In the genomic region with DNA sequence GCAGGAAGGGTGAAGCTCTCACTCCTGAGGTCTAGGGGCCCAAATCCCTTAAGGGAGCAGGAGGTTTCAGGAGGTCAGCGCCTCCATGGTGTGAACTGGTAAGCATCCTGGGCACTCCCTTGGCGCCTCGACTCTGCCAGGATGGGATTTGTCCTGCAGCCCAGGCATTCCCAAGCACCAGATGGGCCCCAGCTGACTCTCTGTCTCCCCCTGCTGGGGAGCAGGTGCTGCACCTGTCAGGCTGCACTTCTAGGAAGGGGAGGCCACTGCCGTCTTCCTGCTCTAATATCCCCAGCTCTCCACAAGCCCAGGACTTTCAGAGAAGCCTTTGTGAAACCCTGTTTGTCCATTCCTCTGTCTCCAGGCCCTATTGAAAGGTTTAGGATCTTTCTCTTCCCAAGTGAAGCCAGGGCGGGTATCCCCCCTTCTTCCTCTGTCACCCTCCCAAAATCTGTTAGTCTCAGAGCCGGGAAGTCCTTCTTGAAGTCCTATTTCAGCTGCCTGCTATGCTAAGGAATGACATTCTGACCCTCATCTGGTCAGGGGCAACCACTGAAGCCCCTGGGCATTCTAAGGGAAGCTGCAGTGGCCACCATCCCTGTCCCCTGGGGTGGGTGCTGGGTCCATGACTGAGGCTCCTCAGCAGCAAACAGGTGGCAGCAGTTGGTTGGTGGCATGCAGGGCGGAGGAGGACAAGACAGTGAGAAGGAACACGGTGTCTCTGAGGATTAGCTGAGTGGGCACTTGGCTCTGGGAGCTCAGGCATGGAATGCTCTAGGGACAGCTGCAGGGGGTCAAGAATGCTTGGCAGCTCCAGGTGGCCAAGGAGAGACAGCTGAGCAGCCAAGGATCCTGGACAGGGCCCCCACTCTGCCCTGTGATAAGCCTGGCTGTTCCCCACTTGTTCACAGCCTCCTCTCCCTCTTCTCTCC, we compare ENCODE assay signal across 1 cellular context.
TF ChIP-seq lines count a peak whose summit lies in the region.

No MANE protein-coding gene starts in this region.

TF ChIP-seq in HCT116, 20 proteins besides CTCF, POLR2A, EP300 and RAD21:
- no peak for TF ChIP-seq SIN3A (IDR thresholded peaks at IDR 0.05; ENCODE audit: low read depth)
- no peak for TF ChIP-seq ZNF274 (IDR thresholded peaks at IDR 0.05; ENCODE audit: low read depth, low read length)
- TF ChIP-seq ZFX (IDR thresholded peaks at IDR 0.05) = no peak
- TF ChIP-seq SRF (IDR thresholded peaks at IDR 0.05; ENCODE audit: low read depth) = no peak
- TF ChIP-seq, protein P1, sequence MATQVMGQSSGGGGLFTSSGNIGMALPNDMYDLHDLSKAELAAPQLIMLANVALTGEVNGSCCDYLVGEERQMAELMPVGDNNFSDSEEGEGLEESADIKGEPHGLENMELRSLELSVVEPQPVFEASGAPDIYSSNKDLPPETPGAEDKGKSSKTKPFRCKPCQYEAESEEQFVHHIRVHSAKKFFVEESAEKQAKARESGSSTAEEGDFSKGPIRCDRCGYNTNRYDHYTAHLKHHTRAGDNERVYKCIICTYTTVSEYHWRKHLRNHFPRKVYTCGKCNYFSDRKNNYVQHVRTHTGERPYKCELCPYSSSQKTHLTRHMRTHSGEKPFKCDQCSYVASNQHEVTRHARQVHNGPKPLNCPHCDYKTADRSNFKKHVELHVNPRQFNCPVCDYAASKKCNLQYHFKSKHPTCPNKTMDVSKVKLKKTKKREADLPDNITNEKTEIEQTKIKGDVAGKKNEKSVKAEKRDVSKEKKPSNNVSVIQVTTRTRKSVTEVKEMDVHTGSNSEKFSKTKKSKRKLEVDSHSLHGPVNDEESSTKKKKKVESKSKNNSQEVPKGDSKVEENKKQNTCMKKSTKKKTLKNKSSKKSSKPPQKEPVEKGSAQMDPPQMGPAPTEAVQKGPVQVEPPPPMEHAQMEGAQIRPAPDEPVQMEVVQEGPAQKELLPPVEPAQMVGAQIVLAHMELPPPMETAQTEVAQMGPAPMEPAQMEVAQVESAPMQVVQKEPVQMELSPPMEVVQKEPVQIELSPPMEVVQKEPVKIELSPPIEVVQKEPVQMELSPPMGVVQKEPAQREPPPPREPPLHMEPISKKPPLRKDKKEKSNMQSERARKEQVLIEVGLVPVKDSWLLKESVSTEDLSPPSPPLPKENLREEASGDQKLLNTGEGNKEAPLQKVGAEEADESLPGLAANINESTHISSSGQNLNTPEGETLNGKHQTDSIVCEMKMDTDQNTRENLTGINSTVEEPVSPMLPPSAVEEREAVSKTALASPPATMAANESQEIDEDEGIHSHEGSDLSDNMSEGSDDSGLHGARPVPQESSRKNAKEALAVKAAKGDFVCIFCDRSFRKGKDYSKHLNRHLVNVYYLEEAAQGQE (IDR thresholded peaks at IDR 0.05; ENCODE audit: low read depth) = no peak
- no peak for TF ChIP-seq EZH2 (IDR thresholded peaks at IDR 0.05)
- TF ChIP-seq, protein P2, sequence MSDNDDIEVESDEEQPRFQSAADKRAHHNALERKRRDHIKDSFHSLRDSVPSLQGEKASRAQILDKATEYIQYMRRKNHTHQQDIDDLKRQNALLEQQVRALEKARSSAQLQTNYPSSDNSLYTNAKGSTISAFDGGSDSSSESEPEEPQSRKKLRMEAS (IDR thresholded peaks at IDR 0.05) = no peak
- no peak for TF ChIP-seq POLR2AphosphoS5 (IDR thresholded peaks at IDR 0.05; ENCODE audit: low read depth, low read length)
- TF ChIP-seq YY1 (IDR thresholded peaks at IDR 0.05; ENCODE audit: extremely low read depth, insufficient replicate concordance, low read depth, low read length) = no peak
- TF ChIP-seq, protein P3, sequence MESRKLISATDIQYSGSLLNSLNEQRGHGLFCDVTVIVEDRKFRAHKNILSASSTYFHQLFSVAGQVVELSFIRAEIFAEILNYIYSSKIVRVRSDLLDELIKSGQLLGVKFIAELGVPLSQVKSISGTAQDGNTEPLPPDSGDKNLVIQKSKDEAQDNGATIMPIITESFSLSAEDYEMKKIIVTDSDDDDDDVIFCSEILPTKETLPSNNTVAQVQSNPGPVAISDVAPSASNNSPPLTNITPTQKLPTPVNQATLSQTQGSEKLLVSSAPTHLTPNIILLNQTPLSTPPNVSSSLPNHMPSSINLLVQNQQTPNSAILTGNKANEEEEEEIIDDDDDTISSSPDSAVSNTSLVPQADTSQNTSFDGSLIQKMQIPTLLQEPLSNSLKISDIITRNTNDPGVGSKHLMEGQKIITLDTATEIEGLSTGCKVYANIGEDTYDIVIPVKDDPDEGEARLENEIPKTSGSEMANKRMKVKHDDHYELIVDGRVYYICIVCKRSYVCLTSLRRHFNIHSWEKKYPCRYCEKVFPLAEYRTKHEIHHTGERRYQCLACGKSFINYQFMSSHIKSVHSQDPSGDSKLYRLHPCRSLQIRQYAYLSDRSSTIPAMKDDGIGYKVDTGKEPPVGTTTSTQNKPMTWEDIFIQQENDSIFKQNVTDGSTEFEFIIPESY (IDR thresholded peaks at IDR 0.05; ENCODE audit: extremely low read depth, insufficient replicate concordance, low read length) = no peak
- no peak for TF ChIP-seq CBX3 (IDR thresholded peaks at IDR 0.05; ENCODE audit: low read depth)
- TF ChIP-seq FOSL1 (IDR thresholded peaks at IDR 0.05; ENCODE audit: low read depth) = no peak
- no peak for TF ChIP-seq EZH2phosphoT487 (IDR thresholded peaks at IDR 0.05; ENCODE audit: borderline replicate concordance)
- TF ChIP-seq SP1 (IDR thresholded peaks at IDR 0.05; ENCODE audit: low read depth) = no peak
- no peak for TF ChIP-seq JUND (IDR thresholded peaks at IDR 0.05)
- TF ChIP-seq CEBPB (IDR thresholded peaks at IDR 0.05; ENCODE audit: low read depth) = no peak
- no peak for TF ChIP-seq EGR1 (IDR thresholded peaks at IDR 0.05; ENCODE audit: low read depth)
- TF ChIP-seq TCF7L2 (IDR thresholded peaks at IDR 0.05; ENCODE audit: borderline replicate concordance, extremely low read depth, insufficient read depth, insufficient read length) = no peak
- TF ChIP-seq ELF1 (IDR thresholded peaks at IDR 0.05; ENCODE audit: borderline replicate concordance, low read depth) = no peak
- TF ChIP-seq, protein P4, sequence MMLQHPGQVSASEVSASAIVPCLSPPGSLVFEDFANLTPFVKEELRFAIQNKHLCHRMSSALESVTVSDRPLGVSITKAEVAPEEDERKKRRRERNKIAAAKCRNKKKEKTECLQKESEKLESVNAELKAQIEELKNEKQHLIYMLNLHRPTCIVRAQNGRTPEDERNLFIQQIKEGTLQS (IDR thresholded peaks at IDR 0.05) = no peak
TF ChIP-seq in HCT116: peak in this region for 0.
